19 cellular contexts compared by ENCODE assay signal in the genomic region with DNA sequence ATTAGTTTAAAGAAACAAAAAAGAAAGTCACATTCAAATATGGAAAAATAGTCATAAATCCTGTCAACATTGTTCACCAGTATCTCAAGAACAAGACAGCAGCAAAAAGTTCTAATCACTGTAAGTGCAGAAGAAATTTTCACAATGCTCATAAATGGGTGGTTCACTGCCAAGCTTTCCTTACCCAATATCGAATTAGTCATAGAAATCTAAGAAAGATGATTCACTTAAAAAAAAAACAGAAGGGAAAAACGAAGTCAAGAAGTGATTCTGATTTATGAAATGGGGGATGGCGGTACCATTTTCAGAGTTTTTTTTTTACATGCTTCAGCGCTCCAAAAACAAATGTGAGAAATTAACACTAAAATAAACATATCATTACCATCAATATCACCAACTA.
A peak's percentile ranks its signal among the peaks of the same experiment; 100 is the strongest.
DNase-seq lines count a peak whose midpoint lies in the region; ATAC-seq and TF ChIP-seq lines count a peak whose summit lies in the region.
"Had no signal": no experiment of that assay in that cellular context is flagged by ENCODE, and none has a peak within 500 bp of the region (broad histone marks: within the 10 kb centered on the region; RNA-seq: fewer than 3 reads in every experiment).

No MANE protein-coding gene starts in this region.

- H3K4me1 ChIP-seq in aorta (ENCODE audit: control insufficient read depth in 1 of 2, insufficient read depth in 2 of 2, low read length in 2 of 2), result no peaks in the 10 kb centered on the region
- H3K4me1 ChIP-seq: right atrium auricular region had no signal

- WGBS in aorta, 2 donors, result 71 to 75% methylated on average over 4 of the region's 4 CpGs

- H3K27me3 ChIP-seq in aorta (ENCODE audit: control insufficient read depth in 1 of 2, insufficient read depth in 2 of 2, low read length in 1 of 2), result no peaks in the 10 kb centered on the region
- H3K27me3 ChIP-seq: heart left ventricle, right atrium auricular region had no signal

- TF ChIP-seq CTCF in choroid plexus epithelial cell (conservative IDR thresholded peaks at IDR 0.05; ENCODE audit: low read depth, low read length), result no peak

- no peak overlapping the region for H3K27ac ChIP-seq in aorta (ENCODE audit: low read depth in 1 of 2, low read length in 2 of 2)
- H3K27ac ChIP-seq: heart left ventricle, right atrium auricular region had no signal

- peak; percentile 72 for DNase-seq in AG20443 (ENCODE audit: low spot score)
- DNase-seq in M059J (ENCODE audit: low read depth), result peak; percentile 69
- peak; percentile 86 for DNase-seq in choroid plexus epithelial cell (ENCODE audit: low read depth)
- DNase-seq in kidney tubule cell (ENCODE audit: low spot score), result peak; percentile 13
- no peak for DNase-seq in activated CD8-positive, alpha-beta memory T cell treated with anti-CD3 and anti-CD28 coated beads, Interleukin-2, amount 50 U/mL, for 48 hours
- no peak for DNase-seq in aorta
- DNase-seq in effector CD4-positive, alpha-beta T cell, result no peak
- DNase-seq: activated CD4-positive, alpha-beta T cell treated with anti-CD3 and anti-CD28 coated beads, Interleukin-2, amount 50 U/mL, for 1 hour; activated T-cell treated with anti-CD3 and anti-CD28 coated beads, Interleukin-2, amount 50 U/mL, for 72 hours; amygdala; CD4-positive, alpha-beta memory T cell; GDM1; heart left ventricle; KG1; left colon; NCI-H187 treated with DMSO at 0.1 percent for 48 hours; stimulated activated CD4-positive, alpha-beta T cell treated with anti-CD3 and anti-CD28 coated beads, Interleukin-4, amount 100 ng/mL, for 24 hours had no signal

- intact Hi-C loops in aorta (cut with DNase I), result no loop called here

- H3K36me3 ChIP-seq in aorta (ENCODE audit: control insufficient read depth in 1 of 2, insufficient read depth in 2 of 2, low read length in 1 of 2), result no peaks in the 10 kb centered on the region
- H3K36me3 ChIP-seq: heart left ventricle, right atrium auricular region had no signal

- peaks cover 4% of the 10 kb centered on the region for H3K9me3 ChIP-seq in aorta (ENCODE audit: control insufficient read depth, low read length)

- no peak for ATAC-seq in HG03460 (IDR thresholded peaks at IDR 0.05; ENCODE audit: unreplicated experiment)
- no peak for ATAC-seq in aorta (ENCODE audit: low FRiP score)
- ATAC-seq: activated T-cell treated with anti-CD3 and anti-CD28 coated beads, Interleukin-2, amount 50 U/mL, for 72 hours; heart left ventricle; left colon had no signal

- H3K4me3 ChIP-seq in choroid plexus epithelial cell (ENCODE audit: low read depth, low read length), result no peak overlapping the region
- no peak overlapping the region for H3K4me3 ChIP-seq in aorta (ENCODE audit: low read length in 2 of 2)
- H3K4me3 ChIP-seq: heart left ventricle, right atrium auricular region had no signal

Comparison
In these comparisons a context has a peak if more than half of its experiments do, and no peak if none do; other contexts are left out.
1. DNase-seq: peak in AG20443 (single experiment), M059J (single experiment), choroid plexus epithelial cell (single experiment) and kidney tubule cell (single experiment); none in activated CD8-positive, alpha-beta memory T cell treated with anti-CD3 and anti-CD28 coated beads, Interleukin-2, amount 50 U/mL, for 48 hours (single experiment), aorta (0 of 2) and effector CD4-positive, alpha-beta T cell (single experiment).